In the genomic region with DNA sequence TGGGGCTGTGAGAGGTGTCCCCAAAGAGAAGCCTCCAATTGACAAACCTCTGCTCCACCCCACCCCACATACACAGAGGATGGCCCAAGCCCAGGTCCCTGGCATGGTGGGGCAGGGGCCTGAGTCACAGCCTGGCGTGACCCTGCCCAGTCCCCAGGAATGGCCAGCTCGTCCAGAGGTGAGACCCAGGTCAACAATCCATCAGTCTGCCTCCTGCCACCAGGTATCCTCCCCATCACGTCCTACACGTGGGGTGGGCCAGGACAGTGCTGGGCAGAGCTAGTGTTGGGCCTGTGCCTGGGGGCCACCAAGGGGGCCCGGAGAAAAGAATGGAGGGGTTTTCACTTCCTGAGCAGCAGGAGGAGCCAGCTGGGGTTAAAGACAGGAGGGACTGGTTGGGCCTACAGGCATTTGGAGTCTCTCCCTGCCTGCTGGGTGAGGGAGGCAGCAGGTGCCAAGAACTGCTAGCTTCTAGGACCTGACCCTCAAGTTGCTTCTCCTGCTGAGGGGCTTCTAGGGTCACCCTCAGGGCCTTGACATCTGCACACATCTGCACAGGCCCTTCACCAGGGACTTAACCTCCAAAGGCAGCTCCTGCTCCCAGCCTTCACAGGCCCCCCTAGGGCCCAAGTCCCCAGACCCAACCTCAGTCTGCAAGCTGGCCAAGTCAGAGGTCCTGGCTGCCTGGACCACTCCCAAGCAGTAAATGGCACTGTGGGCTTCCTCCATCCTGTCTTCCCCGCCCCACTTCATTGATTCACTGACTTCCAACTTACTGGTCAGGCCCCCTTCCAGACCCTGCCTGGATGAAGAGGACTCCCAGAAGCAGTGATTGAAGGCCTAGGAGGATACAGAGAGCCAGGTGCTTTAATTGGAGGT, we compare ENCODE assay signal across 1 cellular context.
TF ChIP-seq lines count a peak whose summit lies in the region.

No MANE protein-coding gene starts in this region.

TF ChIP-seq in GM12878, 131 proteins besides CTCF, POLR2A, EP300 and RAD21:
- TF ChIP-seq NFIC (IDR thresholded peaks at IDR 0.05; ENCODE audit: low read depth, low read length), result no peak
- TF ChIP-seq, protein P1, sequence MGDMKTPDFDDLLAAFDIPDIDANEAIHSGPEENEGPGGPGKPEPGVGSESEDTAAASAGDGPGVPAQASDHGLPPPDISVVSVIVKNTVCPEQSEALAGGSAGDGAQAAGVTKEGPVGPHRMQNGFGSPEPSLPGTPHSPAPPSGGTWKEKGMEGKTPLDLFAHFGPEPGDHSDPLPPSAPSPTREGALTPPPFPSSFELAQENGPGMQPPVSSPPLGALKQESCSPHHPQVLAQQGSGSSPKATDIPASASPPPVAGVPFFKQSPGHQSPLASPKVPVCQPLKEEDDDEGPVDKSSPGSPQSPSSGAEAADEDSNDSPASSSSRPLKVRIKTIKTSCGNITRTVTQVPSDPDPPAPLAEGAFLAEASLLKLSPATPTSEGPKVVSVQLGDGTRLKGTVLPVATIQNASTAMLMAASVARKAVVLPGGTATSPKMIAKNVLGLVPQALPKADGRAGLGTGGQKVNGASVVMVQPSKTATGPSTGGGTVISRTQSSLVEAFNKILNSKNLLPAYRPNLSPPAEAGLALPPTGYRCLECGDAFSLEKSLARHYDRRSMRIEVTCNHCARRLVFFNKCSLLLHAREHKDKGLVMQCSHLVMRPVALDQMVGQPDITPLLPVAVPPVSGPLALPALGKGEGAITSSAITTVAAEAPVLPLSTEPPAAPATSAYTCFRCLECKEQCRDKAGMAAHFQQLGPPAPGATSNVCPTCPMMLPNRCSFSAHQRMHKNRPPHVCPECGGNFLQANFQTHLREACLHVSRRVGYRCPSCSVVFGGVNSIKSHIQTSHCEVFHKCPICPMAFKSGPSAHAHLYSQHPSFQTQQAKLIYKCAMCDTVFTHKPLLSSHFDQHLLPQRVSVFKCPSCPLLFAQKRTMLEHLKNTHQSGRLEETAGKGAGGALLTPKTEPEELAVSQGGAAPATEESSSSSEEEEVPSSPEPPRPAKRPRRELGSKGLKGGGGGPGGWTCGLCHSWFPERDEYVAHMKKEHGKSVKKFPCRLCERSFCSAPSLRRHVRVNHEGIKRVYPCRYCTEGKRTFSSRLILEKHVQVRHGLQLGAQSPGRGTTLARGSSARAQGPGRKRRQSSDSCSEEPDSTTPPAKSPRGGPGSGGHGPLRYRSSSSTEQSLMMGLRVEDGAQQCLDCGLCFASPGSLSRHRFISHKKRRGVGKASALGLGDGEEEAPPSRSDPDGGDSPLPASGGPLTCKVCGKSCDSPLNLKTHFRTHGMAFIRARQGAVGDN (IDR thresholded peaks at IDR 0.05), result peak; percentile 54
TF ChIP-seq in GM12878: peak in this region for 1.
